21 cellular contexts compared by ENCODE assay signal in genomic region chr3:138365991-138366759, GRCh38. TPM values are rescaled to one million over a fixed set of nuclear protein-coding genes. Genes with fewer than 3 reads are reported as not detected.
"Had no signal": no experiment of that assay in that cellular context is flagged by ENCODE, and none has a peak within 500 bp of the region (broad histone marks: within the 10 kb centered on the region; RNA-seq: fewer than 3 reads in every experiment).

No MANE protein-coding gene starts in this region.

- H3K4me1 ChIP-seq: foreskin keratinocyte had no signal

- H3K27me3 ChIP-seq: thyroid gland, uterus had no signal

- H3K36me3 ChIP-seq: thyroid gland, uterus had no signal

- H3K9me3 ChIP-seq: thyroid gland, uterus had no signal

- ATAC-seq: foreskin keratinocyte, sciatic nerve had no signal

- DNase-seq: activated CD4-positive, alpha-beta T cell treated with anti-CD3 and anti-CD28 coated beads, Interleukin-2, amount 50 U/mL, for 1 hour; activated CD4-positive, CD25-positive, alpha-beta regulatory T cell treated with anti-CD3 and anti-CD28 coated beads, Interleukin-2, amount 50 U/mL, for 72 hours; activated CD8-positive, alpha-beta memory T cell treated with anti-CD3 and anti-CD28 coated beads, Interleukin-2, amount 50 U/mL, for 48 hours; activated naive CD4-positive, alpha-beta T cell treated with anti-CD3 and anti-CD28 coated beads, Interleukin-2, amount 50 U/mL, for 16 hours; activated T-cell treated with anti-CD3 and anti-CD28 coated beads, Interleukin-2, amount 50 U/mL, for 48 hours; endodermal cell; foreskin keratinocyte; glutamatergic neuron; kidney; stimulated activated CD4-positive, alpha-beta T cell treated with anti-CD3 and anti-CD28 coated beads, Interleukin-1b, Interleukin-23, amount 100 ng/mL, for 48 hours; stimulated activated CD8-positive, alpha-beta memory T cell treated with anti-CD3 and anti-CD28 coated beads, Interleukin-4, amount 100 ng/mL, for 48 hours; stimulated activated naive CD4-positive, alpha-beta T cell; T-helper 2 cell; thyroid gland; uterus had no signal

- H3K27ac ChIP-seq: epithelial cell of prostate, foreskin keratinocyte, thyroid gland, VCaP had no signal

- H3K4me3 ChIP-seq: thyroid gland, uterus had no signal

RNA-seq across cellular contexts. Expression of gene NME9, which starts 36.5 kb away (rescaled TPM):
- total RNA-seq: fibroblast of lung, foreskin keratinocyte, pulmonary artery endothelial cell, SK-MEL-5 had no signal
- polyA plus RNA-seq: fibroblast of lung, foreskin keratinocyte had no signal
